9 cellular contexts compared by ENCODE assay signal in genomic region chr16:30185141-30185682, GRCh38. TPM values are rescaled to one million over a fixed set of nuclear protein-coding genes. Genes with fewer than 3 reads are reported as not detected.
DNase-seq lines count a peak whose midpoint lies in the region; TF ChIP-seq lines count a peak whose summit lies in the region.
"Had no signal": no experiment of that assay in that cellular context is flagged by ENCODE, and none has a peak within 500 bp of the region (broad histone marks: within the 10 kb centered on the region; RNA-seq: fewer than 3 reads in every experiment).

No MANE protein-coding gene starts in this region.

- no peak overlapping the region for H4K8ac ChIP-seq in trophoblast cell (ENCODE audit: low read depth, low read length)

- no peak overlapping the region for H3K18ac ChIP-seq in trophoblast cell (ENCODE audit: low read length)

- intact Hi-C loops in spleen (cut with DNase I; ENCODE audit: low total_unique reads): no loop called here

- H2BK12ac ChIP-seq in trophoblast cell (ENCODE audit: low read length): no peak overlapping the region

- no peak overlapping the region for H2BK120ac ChIP-seq in trophoblast cell (ENCODE audit: insufficient read depth, low read length, poor library complexity)

- H3K27me3 ChIP-seq in spleen (replicated peaks in 1 of 7) (no peaks in the 10 kb centered on the region), trophoblast cell (ENCODE audit: insufficient read depth, low read length) (no peaks in the 10 kb centered on the region), smooth muscle cell (ENCODE audit: low read depth) (no peaks in the 10 kb centered on the region)
- H3K27me3 ChIP-seq: gastroesophageal sphincter had no signal

- no peak overlapping the region for H3K9ac ChIP-seq in trophoblast cell (ENCODE audit: low read length)
- no peak overlapping the region for H3K9ac ChIP-seq in smooth muscle cell (ENCODE audit: low read depth)

- peak overlapping the region; percentile 86 to 100 (median 96) for H3K27ac ChIP-seq in spleen
- no peak overlapping the region for H3K27ac ChIP-seq in trophoblast cell (ENCODE audit: low read depth, low read length)
- no peak overlapping the region for H3K27ac ChIP-seq in smooth muscle cell (ENCODE audit: low read depth)

- H3K4me1 ChIP-seq in spleen: peaks cover 26 to 61% (median 49%) of the 10 kb centered on the region in 6 donors
- H3K4me1 ChIP-seq in trophoblast cell (ENCODE audit: control insufficient read depth in 1 of 2, insufficient read depth in 2 of 2, low read length in 2 of 2): peaks cover 3 to 9% of the 10 kb centered on the region in 2 experiments
- no peaks in the 10 kb centered on the region for H3K4me1 ChIP-seq in smooth muscle cell (ENCODE audit: low read depth)

- no peak overlapping the region for H3K14ac ChIP-seq in trophoblast cell (ENCODE audit: low read length)

- WGBS in spleen, 5 donors: 37 to 80% (median 49%) methylated on average over 2 to 12 of the region's 12 CpGs
- WGBS in trophoblast cell (ENCODE audit: extremely low coverage, insufficient coverage, insufficient read length): no CpG with 5 or more reads among the region's 12 CpGs
- 92% methylated on average over 10 of the region's 12 CpGs for WGBS in smooth muscle cell (ENCODE audit: low lambda C conversion rate)

- H3K79me1 ChIP-seq in trophoblast cell (ENCODE audit: low read length): no peaks in the 10 kb centered on the region

- TF ChIP-seq CTCF in GM10266 (IDR thresholded peaks at IDR 0.05; ENCODE audit: control insufficient read depth, insufficient read depth, low read depth, missing control alignments) (no peak), NB4 (IDR thresholded peaks at IDR 0.05; ENCODE audit: low read depth, low read length) (no peak), spleen (IDR thresholded peaks at IDR 0.05 in 8 of 11, conservative IDR thresholded peaks at IDR 0.05 in 3 of 11) (no peak), smooth muscle cell (IDR thresholded peaks at IDR 0.05; ENCODE audit: borderline replicate concordance, insufficient read depth, poor library complexity, severe bottlenecking) (no peak)

- H3K4me2 ChIP-seq in trophoblast cell (ENCODE audit: low read length) (no peak overlapping the region), smooth muscle cell (no peak overlapping the region)

- no peaks in the 10 kb centered on the region for H4K20me1 ChIP-seq in smooth muscle cell (ENCODE audit: low read depth)

- no peak overlapping the region for H3K23ac ChIP-seq in trophoblast cell (ENCODE audit: low read length)

- TF ChIP-seq POLR2A in NB4 (IDR thresholded peaks at IDR 0.05; ENCODE audit: extremely low read depth, insufficient read length): no peak
- TF ChIP-seq POLR2A in spleen (IDR thresholded peaks at IDR 0.05): no peak

- H3K4ac ChIP-seq in trophoblast cell (ENCODE audit: low read depth, low read length): no peak overlapping the region

- H3K4me3 ChIP-seq in NB4 (ENCODE audit: low read depth, low read length) (peak overlapping the region; percentile 90), spleen (peak overlapping the region; percentile 78 to 98 (median 83)), trophoblast cell (ENCODE audit: low read depth, low read length) (no peak overlapping the region), smooth muscle cell (no peak overlapping the region)

- no peak overlapping the region for H2AFZ ChIP-seq in trophoblast cell (ENCODE audit: insufficient read depth, low read length, poor library complexity)
- no peak overlapping the region for H2AFZ ChIP-seq in smooth muscle cell (ENCODE audit: low read depth)

- no peaks in the 10 kb centered on the region for H3K9me3 ChIP-seq in spleen
- H3K9me3 ChIP-seq in trophoblast cell (ENCODE audit: insufficient read depth, low read depth, low read length): peaks cover 2% of the 10 kb centered on the region
- no peaks in the 10 kb centered on the region for H3K9me3 ChIP-seq in smooth muscle cell (replicated peaks; ENCODE audit: low read depth)
- H3K9me3 ChIP-seq: gastroesophageal sphincter had no signal

- H2BK5ac ChIP-seq in trophoblast cell (ENCODE audit: low read depth, low read length, poor library complexity): no peak overlapping the region

- H3K79me2 ChIP-seq in trophoblast cell (ENCODE audit: control insufficient read depth, insufficient read depth, low read length, poor library complexity) (no peaks in the 10 kb centered on the region), smooth muscle cell (ENCODE audit: low read depth) (no peaks in the 10 kb centered on the region)

- peak; percentile 39 for DNase-seq in GM10266 (ENCODE audit: extremely low spot score)
- no peak for DNase-seq in NB4 (ENCODE audit: low read depth)
- DNase-seq in cerebellum (ENCODE audit: low spot score): peak; percentile 12
- DNase-seq in spleen: peak; percentile 90
- DNase-seq in NCI-H1930 (lab: John Stamatoyannopoulos, UW): no peak
- DNase-seq in trophoblast cell: no peak
- DNase-seq in smooth muscle cell (lab: John Stamatoyannopoulos, UW; ENCODE audit: unreplicated experiment): no peak
- DNase-seq in GM19238 (ENCODE audit: insufficient read length, low spot score): no peak

- H3K36me3 ChIP-seq in spleen (peaks cover 0 to 42% (median 27%) of the 10 kb centered on the region in 6 donors), trophoblast cell (ENCODE audit: control insufficient read depth in 1 of 2, insufficient read depth in 2 of 2, low read length in 2 of 2) (no peaks in the 10 kb centered on the region), smooth muscle cell (ENCODE audit: low read depth) (no peaks in the 10 kb centered on the region)
- H3K36me3 ChIP-seq: gastroesophageal sphincter had no signal

- H2AK5ac ChIP-seq in trophoblast cell (ENCODE audit: low read length): no peak overlapping the region

- no peak overlapping the region for H4K12ac ChIP-seq in trophoblast cell (ENCODE audit: low read depth, low read length)

- H3F3A ChIP-seq in smooth muscle cell (ENCODE audit: low read depth): peaks cover 3% of the 10 kb centered on the region

- H4K91ac ChIP-seq in trophoblast cell (ENCODE audit: low read depth, low read length): no peak overlapping the region

RNA-seq across cellular contexts. Expression of gene CORO1A, which starts 1.8 kb away (rescaled TPM):
- total RNA-seq in cerebellum: 14.2 TPM
- total RNA-seq in spleen: 100 to 1,000 TPM; 346 to 602 (median 413) TPM
- polyA plus RNA-seq in spleen: 100 to 1,000 TPM; 667 to 757 (median 675) TPM
- 0.79 and 1.1 TPM in 2 replicates for polyA plus RNA-seq in trophoblast cell (2013)
- 4.3 and 5.1 TPM in 2 replicates for total RNA-seq in smooth muscle cell
- polyA plus RNA-seq in smooth muscle cell: 5.6 and 6.3 TPM in 2 replicates

RNA-seq across cellular contexts. Expression of gene BOLA2B, which starts 8.3 kb away (rescaled TPM):
- 7.3 TPM for total RNA-seq in cerebellum
- total RNA-seq in spleen: 100 to 1,000 TPM in 4 of 7 donors, 10 to 100 TPM in 3; 51.0 to 391 (median 105) TPM
- polyA plus RNA-seq in spleen: 100 to 1,000 TPM; 262 to 413 (median 307) TPM
- polyA plus RNA-seq in trophoblast cell (2013): 434 and 444 TPM in 2 replicates
- total RNA-seq in smooth muscle cell: 229 and 338 TPM in 2 replicates
- 148 and 163 TPM in 2 replicates for polyA plus RNA-seq in smooth muscle cell

RNA-seq across cellular contexts. Expression of gene SLX1A, which starts 8.5 kb away (rescaled TPM):
- total RNA-seq in cerebellum (14.6 TPM), spleen (10 to 100 TPM; 49.0 to 91.4 (median 67.6) TPM), smooth muscle cell (3.7 and 55.1 TPM in 2 replicates)
- polyA plus RNA-seq in spleen (10 to 100 TPM; 73.6 to 77.2 (median 75.1) TPM), smooth muscle cell (90.0 and 95.5 TPM in 2 replicates)
- polyA plus RNA-seq in trophoblast cell (2013): 18.8 and 19.5 TPM in 2 replicates

RNA-seq across cellular contexts. Expression of gene SULT1A3, which starts 13.8 kb away (rescaled TPM):
- total RNA-seq in cerebellum (3.6 TPM), spleen (10 to 100 TPM; 15.1 to 33.8 (median 20.4) TPM), smooth muscle cell (3.7 and 5.8 TPM in 2 replicates)
- polyA plus RNA-seq in spleen (100 to 1,000 TPM in 1 of 3 donors, 10 to 100 TPM in 2; 45.7 to 120 (median 74.1) TPM), smooth muscle cell (8.2 and 16.3 TPM in 2 replicates)
- polyA plus RNA-seq in trophoblast cell (2013): 11.8 and 13.1 TPM in 2 replicates

Comparison
In these comparisons a context has a peak if more than half of its experiments do, and no peak if none do; other contexts are left out.
1. DNase-seq: peak in GM10266 (single experiment), cerebellum (single experiment) and spleen (single experiment); none in NB4 (single experiment), NCI-H1930 (0 of 2), trophoblast cell (0 of 2), smooth muscle cell (single experiment) and GM19238 (single experiment).
2. H3K4me3 ChIP-seq: peak in NB4 (single experiment) and spleen (8 of 8); none in trophoblast cell (single experiment) and smooth muscle cell (single experiment).
3. H3K27ac ChIP-seq: peak in spleen (8 of 8); none in trophoblast cell (single experiment) and smooth muscle cell (single experiment).
4. RNA of gene CORO1A, which starts 1.8 kb away (total RNA-seq): 346 to 602 TPM in spleen; 14.2 TPM in cerebellum (single experiment) and 4.3 to 5.1 TPM in smooth muscle cell; every median in the first group is over 10 times any median in the second.